ENCODE assay signal across 1 cellular context in the genomic region with DNA sequence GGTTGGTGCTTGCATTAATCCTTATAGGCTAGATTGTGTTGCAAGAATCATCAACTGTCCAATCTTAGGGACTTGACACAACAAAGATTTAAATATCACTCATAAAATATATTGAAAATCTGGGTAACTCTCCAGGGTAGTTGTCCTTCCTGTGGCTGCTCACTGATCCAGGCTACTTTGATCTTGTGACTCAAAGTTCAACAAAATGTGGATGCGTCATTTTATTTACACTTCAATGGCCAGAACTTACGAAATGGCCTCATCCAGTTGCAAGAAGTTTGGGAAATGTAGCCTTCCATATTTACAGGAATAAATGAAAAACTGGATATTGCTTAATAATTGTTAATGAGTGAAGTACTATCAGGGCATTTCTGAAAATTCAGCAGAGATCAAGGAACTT.
TF ChIP-seq lines count a peak whose summit lies in the region.

No MANE protein-coding gene starts in this region.

TF ChIP-seq in HepG2, 621 proteins besides CTCF, POLR2A, EP300 and RAD21 (continued from another document and continues in another):
- TF ChIP-seq NFAT5 (CRISPR knock-in tag; IDR thresholded peaks at IDR 0.05) (no peak), ZNF343 (CRISPR knock-in tag; IDR thresholded peaks at IDR 0.05) (no peak), RBAK (CRISPR knock-in tag; IDR thresholded peaks at IDR 0.05) (no peak), RXRB (CRISPR knock-in tag; IDR thresholded peaks at IDR 0.05; ENCODE audit: borderline replicate concordance) (peak; percentile 71), PHF20 (CRISPR knock-in tag; IDR thresholded peaks at IDR 0.05) (no peak), ZNF468 (CRISPR knock-in tag; IDR thresholded peaks at IDR 0.05) (no peak), MLLT10 (CRISPR knock-in tag; IDR thresholded peaks at IDR 0.05) (no peak), ZNF556 (CRISPR knock-in tag; IDR thresholded peaks at IDR 0.05; ENCODE audit: borderline replicate concordance) (no peak), ARNTL (CRISPR knock-in tag; IDR thresholded peaks at IDR 0.05) (no peak), GATAD2A (CRISPR knock-in tag; IDR thresholded peaks at IDR 0.05) (peak; percentile 85), DMAP1 (CRISPR knock-in tag; IDR thresholded peaks at IDR 0.05) (no peak), ZNF776 (CRISPR knock-in tag; IDR thresholded peaks at IDR 0.05) (no peak), NFKB2 (CRISPR knock-in tag; IDR thresholded peaks at IDR 0.05; ENCODE audit: borderline replicate concordance) (no peak), RBM39 (IDR thresholded peaks at IDR 0.05; ENCODE audit: low read depth, low read length, poor library complexity, severe bottlenecking) (no peak), ZBTB37 (CRISPR knock-in tag; IDR thresholded peaks at IDR 0.05) (no peak), ZNF83 (CRISPR knock-in tag; IDR thresholded peaks at IDR 0.05; ENCODE audit: borderline replicate concordance) (no peak), ZFX (CRISPR knock-in tag; IDR thresholded peaks at IDR 0.05; ENCODE audit: low read depth) (no peak), IRX3 (CRISPR knock-in tag; IDR thresholded peaks at IDR 0.05; ENCODE audit: borderline replicate concordance, low read depth) (no peak), ZNF773 (CRISPR knock-in tag; IDR thresholded peaks at IDR 0.05; ENCODE audit: borderline replicate concordance) (no peak), BRD4 (CRISPR knock-in tag; IDR thresholded peaks at IDR 0.05) (no peak), ZNF235 (CRISPR knock-in tag; IDR thresholded peaks at IDR 0.05; ENCODE audit: borderline replicate concordance) (no peak), ZNF292 (CRISPR knock-in tag; IDR thresholded peaks at IDR 0.05; ENCODE audit: borderline replicate concordance, low read depth) (no peak), ZBED4 (CRISPR knock-in tag; IDR thresholded peaks at IDR 0.05; ENCODE audit: borderline replicate concordance) (no peak), MIER2 (CRISPR knock-in tag; IDR thresholded peaks at IDR 0.05) (no peak), LCORL (IDR thresholded peaks at IDR 0.05) (no peak), LCORL (CRISPR knock-in tag; IDR thresholded peaks at IDR 0.05) (no peak), ATRX (CRISPR knock-in tag; IDR thresholded peaks at IDR 0.05; ENCODE audit: borderline replicate concordance) (no peak), ZSCAN5A (CRISPR knock-in tag; IDR thresholded peaks at IDR 0.05; ENCODE audit: borderline replicate concordance) (no peak), ZNF879 (CRISPR knock-in tag; IDR thresholded peaks at IDR 0.05) (no peak), NFE2L1 (CRISPR knock-in tag; IDR thresholded peaks at IDR 0.05; ENCODE audit: borderline replicate concordance) (no peak), ZC3H4 (CRISPR knock-in tag; IDR thresholded peaks at IDR 0.05; ENCODE audit: borderline replicate concordance) (no peak), ZIK1 (CRISPR knock-in tag; IDR thresholded peaks at IDR 0.05; ENCODE audit: borderline replicate concordance, low read depth) (no peak), ATF2 (CRISPR knock-in tag; IDR thresholded peaks at IDR 0.05) (peak; percentile 55; the same call in 1 of the 2 replicates), NR2C2 (CRISPR knock-in tag; IDR thresholded peaks at IDR 0.05; ENCODE audit: borderline replicate concordance) (no peak; the same call in 1 of the 2 replicates)
- TF ChIP-seq, protein P1, sequence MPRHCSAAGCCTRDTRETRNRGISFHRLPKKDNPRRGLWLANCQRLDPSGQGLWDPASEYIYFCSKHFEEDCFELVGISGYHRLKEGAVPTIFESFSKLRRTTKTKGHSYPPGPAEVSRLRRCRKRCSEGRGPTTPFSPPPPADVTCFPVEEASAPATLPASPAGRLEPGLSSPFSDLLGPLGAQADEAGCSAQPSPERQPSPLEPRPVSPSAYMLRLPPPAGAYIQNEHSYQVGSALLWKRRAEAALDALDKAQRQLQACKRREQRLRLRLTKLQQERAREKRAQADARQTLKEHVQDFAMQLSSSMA (CRISPR knock-in tag; IDR thresholded peaks at IDR 0.05), result no peak
- TF ChIP-seq, protein P2, sequence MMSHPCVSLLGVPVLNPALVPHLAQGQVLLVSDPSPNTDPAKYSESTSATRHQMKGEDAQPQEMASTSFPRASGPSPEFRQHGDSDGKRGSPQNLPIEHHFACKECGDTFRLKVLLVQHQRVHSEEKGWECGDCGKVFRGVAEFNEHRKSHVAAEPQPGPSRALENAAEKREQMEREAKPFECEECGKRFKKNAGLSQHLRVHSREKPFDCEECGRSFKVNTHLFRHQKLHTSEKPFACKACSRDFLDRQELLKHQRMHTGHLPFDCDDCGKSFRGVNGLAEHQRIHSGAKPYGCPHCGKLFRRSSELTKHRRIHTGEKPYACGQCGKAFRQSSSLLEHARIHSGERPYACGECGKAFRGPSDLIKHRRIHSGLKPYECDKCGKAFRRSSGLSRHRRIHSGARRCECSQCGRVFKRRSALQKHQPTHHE (CRISPR knock-in tag; IDR thresholded peaks at IDR 0.05; ENCODE audit: borderline replicate concordance), result no peak
- TF ChIP-seq, protein P3, sequence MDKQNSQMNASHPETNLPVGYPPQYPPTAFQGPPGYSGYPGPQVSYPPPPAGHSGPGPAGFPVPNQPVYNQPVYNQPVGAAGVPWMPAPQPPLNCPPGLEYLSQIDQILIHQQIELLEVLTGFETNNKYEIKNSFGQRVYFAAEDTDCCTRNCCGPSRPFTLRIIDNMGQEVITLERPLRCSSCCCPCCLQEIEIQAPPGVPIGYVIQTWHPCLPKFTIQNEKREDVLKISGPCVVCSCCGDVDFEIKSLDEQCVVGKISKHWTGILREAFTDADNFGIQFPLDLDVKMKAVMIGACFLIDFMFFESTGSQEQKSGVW (CRISPR knock-in tag; IDR thresholded peaks at IDR 0.05; ENCODE audit: borderline replicate concordance), result no peak
